Comparison of ENCODE assay signal across 9 cellular contexts in the genomic region with DNA sequence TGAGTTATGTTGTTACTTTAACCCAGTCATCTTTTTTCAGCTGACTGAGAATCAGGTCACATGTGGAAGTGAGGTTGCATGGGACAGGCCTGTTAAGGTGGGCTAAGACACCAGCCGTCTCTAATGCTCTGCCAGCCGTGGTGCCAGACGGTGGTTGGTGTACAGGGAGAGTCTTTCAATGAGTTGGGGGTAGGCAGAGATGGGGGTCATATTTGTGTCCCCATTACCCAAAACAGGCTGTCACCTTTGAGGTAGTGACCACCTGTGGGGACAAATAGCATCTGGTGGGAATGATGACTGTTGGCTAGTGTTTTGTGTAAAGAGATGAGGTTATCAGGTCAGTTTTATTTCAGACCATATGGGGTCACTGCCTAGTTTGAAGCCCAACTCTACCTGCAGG. TPM values are rescaled to one million over a fixed set of nuclear protein-coding genes. Genes with fewer than 3 reads are reported as not detected.
DNase-seq lines count a peak whose midpoint lies in the region; ATAC-seq and TF ChIP-seq lines count a peak whose summit lies in the region.
"Had no signal": no experiment of that assay in that cellular context is flagged by ENCODE, and none has a peak within 500 bp of the region (broad histone marks: within the 10 kb centered on the region; RNA-seq: fewer than 3 reads in every experiment).

No MANE protein-coding gene starts in this region.

- peak overlapping the region; percentile 3 to 91 (median 85); a peak in 5 of 7 replicates for H3K27ac Mint-ChIP-seq in H9
- peak overlapping the region; percentile 77 for H3K27ac Mint-ChIP-seq in activated T-helper 1 cell treated with anti-CD3 and anti-CD28 coated beads, Interleukin-12 subunit alpha, Interleukin-12 subunit beta, Interleukin-2, Interleukin-4 antibody, amounts not matched to agents 30 ng/mL and 10 ng/mL and 1 ng/mL, durations not matched to agents 14 hours and 24 hours and 36 hours
- peak overlapping the region; percentile 31 to 95 (median 80) for H3K27ac Mint-ChIP-seq in immature natural killer cell

- whole genome bisulfite sequencing in H9 (ENCODE audit: extremely low coverage, insufficient read length, low lambda C conversion rate): no CpG with 5 or more reads among the region's 3 CpGs

- H4K20me1 ChIP-seq in H9 (ENCODE audit: control insufficient read depth, insufficient read depth, insufficient read length): peaks cover 2% of the 10 kb centered on the region

- no peak overlapping the region for H3K23ac ChIP-seq in H9 (ENCODE audit: insufficient read length, low read depth, low read length)

- peaks cover 5% of the 10 kb centered on the region for H3K79me1 ChIP-seq in H9 (ENCODE audit: insufficient read depth, low read depth, low read length, poor library complexity, severe bottlenecking)

- no peak overlapping the region for H3K18ac ChIP-seq in H9 (ENCODE audit: insufficient read length, low read depth, low read length)

- peak overlapping the region; percentile 95 for H3K9ac ChIP-seq in H9 (ENCODE audit: extremely low read depth, insufficient read length, low read length)

- H3K27me3 ChIP-seq in H9 (ENCODE audit: insufficient read depth, low read length): no peaks in the 10 kb centered on the region; the same call in 1 of the 2 replicates

- no peak overlapping the region for H2BK12ac ChIP-seq in H9 (ENCODE audit: insufficient read length, low read depth, low read length)

- no peak for TF ChIP-seq CTCF in 22Rv1 (IDR thresholded peaks at IDR 0.05)
- TF ChIP-seq CTCF in H9 (conservative IDR thresholded peaks at IDR 0.05): no peak

- H3K23me2 ChIP-seq in H9 (ENCODE audit: insufficient read length, low read depth, low read length, poor library complexity, severe bottlenecking): peaks cover 8% of the 10 kb centered on the region

- no peak overlapping the region for H2BK120ac ChIP-seq in H9 (ENCODE audit: low read depth, low read length, poor library complexity, severe bottlenecking)

- H3K56ac ChIP-seq in H9 (ENCODE audit: insufficient read length, low read depth, low read length): no peak overlapping the region

- ATAC-seq in GM21619 (IDR thresholded peaks at IDR 0.05; ENCODE audit: unreplicated experiment): no peak
- no peak for ATAC-seq in GM19395 (IDR thresholded peaks at IDR 0.05; ENCODE audit: unreplicated experiment)

- H4K5ac ChIP-seq in H9 (ENCODE audit: insufficient read length, low read depth, low read length): no peak overlapping the region

- peaks cover 35 to 54% of the 10 kb centered on the region in 2 experiments for H3K4me1 Mint-ChIP-seq in H9
- peaks cover 41% of the 10 kb centered on the region for H3K4me1 Mint-ChIP-seq in activated T-helper 1 cell treated with anti-CD3 and anti-CD28 coated beads, Interleukin-12 subunit alpha, Interleukin-12 subunit beta, Interleukin-2, Interleukin-4 antibody, amounts not matched to agents 30 ng/mL and 10 ng/mL and 1 ng/mL, durations not matched to agents 14 hours and 24 hours and 36 hours (ENCODE audit: low read depth)
- peaks cover 37 to 54% of the 10 kb centered on the region in 2 donors for H3K4me1 Mint-ChIP-seq in immature natural killer cell

- H3K14ac ChIP-seq in H9 (ENCODE audit: insufficient read depth, low read length): no peak overlapping the region

- peak overlapping the region; percentile 82 for H3K4me2 ChIP-seq in H9 (ENCODE audit: insufficient read depth, insufficient read length, low read length)

- H3K4ac ChIP-seq in H9 (ENCODE audit: low read depth, low read length): no peak overlapping the region

- H3K4me1 ChIP-seq in H9 (ENCODE audit: insufficient read depth, low read length): peaks cover 3% of the 10 kb centered on the region; the same call in 1 of the 2 replicates

- H2AK5ac ChIP-seq in H9 (ENCODE audit: insufficient read length, low read length): no peak overlapping the region

- no peak overlapping the region for H3T11ph ChIP-seq in H9 (ENCODE audit: low read length)

- no peak overlapping the region for H2BK20ac ChIP-seq in H9 (ENCODE audit: low read depth, low read length, poor library complexity, severe bottlenecking)

- H2BK15ac ChIP-seq in H9 (ENCODE audit: low read depth, low read length): no peak overlapping the region

- H3K36me3 Mint-ChIP-seq in H9 (ENCODE audit: insufficient read depth in 1 of 3, low read depth in 3 of 3): peaks cover 44 to 65% (median 65%) of the 10 kb centered on the region in 3 experiments
- H3K36me3 Mint-ChIP-seq in activated T-helper 1 cell treated with anti-CD3 and anti-CD28 coated beads, Interleukin-12 subunit alpha, Interleukin-12 subunit beta, Interleukin-2, Interleukin-4 antibody, amounts not matched to agents 30 ng/mL and 10 ng/mL and 1 ng/mL, durations not matched to agents 14 hours and 24 hours and 36 hours (ENCODE audit: low read depth): peaks cover 47% of the 10 kb centered on the region
- peaks cover 10 to 26% (median 12%) of the 10 kb centered on the region in 3 donors for H3K36me3 Mint-ChIP-seq in immature natural killer cell

- intact Hi-C loops in activated T-helper 1 cell treated with anti-CD3 and anti-CD28 coated beads, Interleukin-12 subunit alpha, Interleukin-12 subunit beta, Interleukin-2, Interleukin-4 antibody, amounts not matched to agents 30 ng/mL and 10 ng/mL and 1 ng/mL, durations not matched to agents 14 hours and 24 hours and 36 hours (cut with micrococcal nuclease): no loop called here

- peaks cover 3% of the 10 kb centered on the region in 2 experiments; a peak in 3 of 5 replicates for H3K9me3 Mint-ChIP-seq in H9
- H3K9me3 Mint-ChIP-seq in activated T-helper 1 cell treated with anti-CD3 and anti-CD28 coated beads, Interleukin-12 subunit alpha, Interleukin-12 subunit beta, Interleukin-2, Interleukin-4 antibody, amounts not matched to agents 30 ng/mL and 10 ng/mL and 1 ng/mL, durations not matched to agents 14 hours and 24 hours and 36 hours: no peaks in the 10 kb centered on the region
- H3K9me3 Mint-ChIP-seq in immature natural killer cell: no peaks in the 10 kb centered on the region

- H3K9me3 ChIP-seq in H9 (ENCODE audit: control insufficient read depth, low read depth, low read length): no peaks in the 10 kb centered on the region

- peak overlapping the region; percentile 99 to 100 for H3K4me3 Mint-ChIP-seq in H9
- H3K4me3 Mint-ChIP-seq in activated T-helper 1 cell treated with anti-CD3 and anti-CD28 coated beads, Interleukin-12 subunit alpha, Interleukin-12 subunit beta, Interleukin-2, Interleukin-4 antibody, amounts not matched to agents 30 ng/mL and 10 ng/mL and 1 ng/mL, durations not matched to agents 14 hours and 24 hours and 36 hours: peak overlapping the region; percentile 99
- H3K4me3 Mint-ChIP-seq in immature natural killer cell: peak overlapping the region; percentile 53 to 100 (median 98)

- no peak overlapping the region for H4K91ac ChIP-seq in H9 (ENCODE audit: insufficient read length, low read depth, low read length)

- H2BK5ac ChIP-seq in H9 (ENCODE audit: insufficient read length, low read length): no peak overlapping the region

- H4K8ac ChIP-seq in H9 (replicated peaks; ENCODE audit: insufficient read length, low read depth, low read length): no peak overlapping the region

- H3K27me3 Mint-ChIP-seq in H9 (ENCODE audit: low read depth) (peaks cover 21% of the 10 kb centered on the region), immature natural killer cell (ENCODE audit: low read depth in 3 of 3) (peaks cover 5 to 10% (median 6%) of the 10 kb centered on the region in 3 donors)
- H3K27me3 Mint-ChIP-seq in activated T-helper 1 cell treated with anti-CD3 and anti-CD28 coated beads, Interleukin-12 subunit alpha, Interleukin-12 subunit beta, Interleukin-2, Interleukin-4 antibody, amounts not matched to agents 30 ng/mL and 10 ng/mL and 1 ng/mL, durations not matched to agents 14 hours and 24 hours and 36 hours (ENCODE audit: insufficient read depth): peaks cover 17% of the 10 kb centered on the region

- H2AFZ ChIP-seq in H9 (ENCODE audit: low read length): no peak overlapping the region

- DNase-seq in H9 (no peak), immature natural killer cell (no peak), NOMO-1 (lab: John Stamatoyannopoulos, UW; ENCODE audit: unreplicated experiment in 2 of 2) (no peak)
- no peak for DNase-seq in activated T-helper 1 cell treated with anti-CD3 and anti-CD28 coated beads, Interleukin-12 subunit alpha, Interleukin-12 subunit beta, Interleukin-2, Interleukin-4 antibody, amounts not matched to agents 30 ng/mL and 10 ng/mL and 1 ng/mL, durations not matched to agents 14 hours and 24 hours and 36 hours (ENCODE audit: low spot score)
- DNase-seq in activated effector memory CD4-positive, alpha-beta T cell treated with anti-CD3 and anti-CD28 coated beads, Interleukin-2, amount 50 U/mL, for 16 hours: no peak
- DNase-seq: DMS53 had no signal

- peaks cover 22% of the 10 kb centered on the region; the same call in 1 of the 2 replicates for H3K79me2 ChIP-seq in H9 (ENCODE audit: insufficient read depth, low read length)

- peak overlapping the region; percentile 76; the same call in 1 of the 2 replicates for H3K27ac ChIP-seq in 22Rv1
- H3K27ac ChIP-seq in H9 (ENCODE audit: insufficient read length, low read depth, low read length): no peak overlapping the region

RNA-seq across cellular contexts. Expression of a gene that starts 1.8 kb away (rescaled TPM):
- total RNA-seq in H9 (2021): 1,354 and 1,358 TPM in 2 replicates
- 1,123 and 1,161 TPM in 2 replicates for total RNA-seq in activated T-helper 1 cell treated with anti-CD3 and anti-CD28 coated beads, Interleukin-12 subunit alpha, Interleukin-12 subunit beta, Interleukin-2, Interleukin-4 antibody, amounts not matched to agents 30 ng/mL and 10 ng/mL and 1 ng/mL, durations not matched to agents 14 hours and 24 hours and 36 hours
- polyA plus RNA-seq in immature natural killer cell: 1,000 to 10,000 TPM in 1 of 3 donors, 100 to 1,000 TPM in 2; 638 to 1,583 (median 956) TPM

RNA-seq across cellular contexts. Expression of a gene that starts 8.1 kb away (rescaled TPM):
- total RNA-seq in H9 (2021): 1.6 and 3.2 TPM in 2 replicates
- total RNA-seq in activated T-helper 1 cell treated with anti-CD3 and anti-CD28 coated beads, Interleukin-12 subunit alpha, Interleukin-12 subunit beta, Interleukin-2, Interleukin-4 antibody, amounts not matched to agents 30 ng/mL and 10 ng/mL and 1 ng/mL, durations not matched to agents 14 hours and 24 hours and 36 hours: 5.7 and 6.8 TPM in 2 replicates
- 1 to 10 TPM in 2 of 3 donors, under 1 TPM in 1; 0.15 to 2.0 (median 1.1) TPM for polyA plus RNA-seq in immature natural killer cell
